Comparison of ENCODE assay signal across 19 cellular contexts in genomic region chr11:35250631-35251030, GRCh38.
"Had no signal": no experiment of that assay in that cellular context is flagged by ENCODE, and none has a peak within 500 bp of the region (broad histone marks: within the 10 kb centered on the region; RNA-seq: fewer than 3 reads in every experiment).

No MANE protein-coding gene starts in this region.

- H3K9me3 ChIP-seq: ascending aorta, breast epithelium, gastrocnemius medialis, heart right ventricle, neutrophil, tibial artery, vagina had no signal

- H3K4me3 ChIP-seq: ascending aorta, breast epithelium, gastrocnemius medialis, heart right ventricle, skin epidermis, tibial artery, vagina had no signal

- H3K27ac ChIP-seq: breast epithelium, epithelial cell of prostate, gastrocnemius medialis, heart right ventricle, neutrophil, parathyroid adenoma, skin epidermis, tibial artery, vagina had no signal

- H3K4me1 ChIP-seq: breast epithelium, parathyroid adenoma had no signal

- ATAC-seq: activated T-helper 17 cell treated with anti-CD3 and anti-CD28 coated beads, Interleukin-2, amount 50 U/mL, for 72 hours; gastrocnemius medialis; heart right ventricle; left colon; stimulated activated naive B cell treated with anti-CD40 and anti-IgM and Interleukin-4, amounts not matched to agents 10 μg/mL and 1 μg/mL and 100 μg/mL, for 72 hours had no signal

- H3K36me3 ChIP-seq: ascending aorta, breast epithelium, gastrocnemius medialis, heart right ventricle, neutrophil, tibial artery, vagina had no signal

- H3K27me3 ChIP-seq: ascending aorta, breast epithelium, gastrocnemius medialis, heart right ventricle, neutrophil, tibial artery, vagina had no signal

- DNase-seq: activated CD4-positive, CD25-positive, alpha-beta regulatory T cell treated with anti-CD3 and anti-CD28 coated beads, Interleukin-2, amount 50 U/mL, for 72 hours; activated naive CD4-positive, alpha-beta T cell treated with Interleukin-2 at 50 U/mL for 16 hours; activated T-cell treated with anti-CD3 and anti-CD28 coated beads for 4 hours; heart right ventricle; left colon; naive B cell; stimulated activated CD4-positive, alpha-beta T cell treated with anti-CD3 and anti-CD28 coated beads, Interleukin-15, amount 100 ng/mL, for 24 hours; stimulated activated CD4-positive, alpha-beta T cell treated with anti-CD3 and anti-CD28 coated beads, Interleukin-4, amount 100 ng/mL, for 1 hour; stimulated activated naive B cell treated with anti-CD40 and anti-IgM and Interleukin-4, amounts not matched to agents 10 μg/mL and 1 μg/mL and 100 μg/mL, for 72 hours had no signal
